In genomic region chr3:9703736-9704342, GRCh38 we compare ENCODE assay signal across 8 cellular contexts. TPM values are rescaled to one million over a fixed set of nuclear protein-coding genes. Genes with fewer than 3 reads are reported as not detected.
DNase-seq lines count a peak whose midpoint lies in the region; ATAC-seq and TF ChIP-seq lines count a peak whose summit lies in the region.

CPNE9 (plus strand) TSS chr3:9703833; CDS start chr3:9703997, 164 bp downstream.

- H3K27me3 Mint-ChIP-seq in nephron (ENCODE audit: low read depth): peaks cover 44% of the 10 kb centered on the region

- intact Hi-C loops in head of caudate nucleus (cut with DNase I): no loop called here

- peak within 1 kb of the TSS; percentile 50 for H3K9ac ChIP-seq in NT2/D1 (ENCODE audit: insufficient read length, low read depth)

- H3K4me3 Mint-ChIP-seq in nephron: peak within 1 kb of the TSS; percentile 39 to 70 (median 44)

- H3K9me3 Mint-ChIP-seq in nephron: peaks cover 3% of the 10 kb centered on the region

- H3K36me3 ChIP-seq in BE2C (no peaks in the 10 kb centered on the region), NT2/D1 (ENCODE audit: insufficient read depth, insufficient read length, low read length) (peaks cover 25% of the 10 kb centered on the region), esophagus (ENCODE audit: control insufficient read depth in 2 of 2, insufficient read depth in 2 of 2, low read length in 1 of 2) (peaks cover 0 to 8% of the 10 kb centered on the region in 2 donors)

- peaks cover 19% of the 10 kb centered on the region for H3K36me3 Mint-ChIP-seq in nephron (ENCODE audit: low read depth)

- no peaks in the 10 kb centered on the region for H3K9me3 ChIP-seq in BE2C
- H3K9me3 ChIP-seq in NT2/D1 (ENCODE audit: insufficient read depth, low read length): no peaks in the 10 kb centered on the region
- no peaks in the 10 kb centered on the region for H3K9me3 ChIP-seq in esophagus (ENCODE audit: control insufficient read depth in 2 of 2, insufficient read depth in 1 of 2, low read depth in 1 of 2, low read length in 1 of 2)

- ATAC-seq in HG02763 (IDR thresholded peaks at IDR 0.05; ENCODE audit: unreplicated experiment) (no peak), HG03354 (IDR thresholded peaks at IDR 0.05; ENCODE audit: poor library complexity, severe bottlenecking, unreplicated experiment) (no peak)

- 2 to 4% methylated on average over 34 to 56 of the region's 56 CpGs for WGBS in esophagus, 2 donors

- H3K4me1 ChIP-seq in BE2C: no peaks in the 10 kb centered on the region
- H3K4me1 ChIP-seq in NT2/D1 (ENCODE audit: insufficient read depth, insufficient read length): peaks cover 5% of the 10 kb centered on the region
- peaks cover 4 to 6% of the 10 kb centered on the region in 2 donors for H3K4me1 ChIP-seq in esophagus (ENCODE audit: control insufficient read depth in 2 of 2, insufficient read depth in 2 of 2, low read length in 1 of 2)

- H3K4me3 ChIP-seq in BE2C (ENCODE audit: low read depth, low read length) (peak within 1 kb of the TSS; percentile 57), NT2/D1 (ENCODE audit: insufficient read length, low read depth) (peak within 1 kb of the TSS; percentile 46), esophagus (ENCODE audit: low read depth in 1 of 2, low read length in 2 of 2) (peak within 1 kb of the TSS; percentile 23)

- H3K27ac Mint-ChIP-seq in nephron: no peak within 1 kb of the TSS

- H3K27me3 ChIP-seq in BE2C (no peaks in the 10 kb centered on the region), NT2/D1 (ENCODE audit: insufficient read depth, insufficient read length) (peaks cover 18% of the 10 kb centered on the region), esophagus (ENCODE audit: control insufficient read depth in 1 of 2, insufficient read depth in 2 of 2, low read length in 2 of 2) (no peaks in the 10 kb centered on the region)

- DNase-seq in BE2C (peak; percentile 44), NT2/D1 (ENCODE audit: low read depth, low spot score) (no peak), head of caudate nucleus (no peak), T-helper 2 cell (no peak)

- TF ChIP-seq CTCF in BE2C (IDR thresholded peaks at IDR 0.05; ENCODE audit: low read depth, low read length): no peak
- TF ChIP-seq CTCF in nephron (IDR thresholded peaks at IDR 0.05; ENCODE audit: unreplicated experiment in 3 of 3): no peak

- H3K27ac ChIP-seq in esophagus (ENCODE audit: low read depth in 2 of 2, low read length in 1 of 2): no peak within 1 kb of the TSS

- no peaks in the 10 kb centered on the region for H3K4me1 Mint-ChIP-seq in nephron

RNA-seq across cellular contexts. Expression of gene CPNE9, which starts in this region (rescaled TPM):
- polyA plus RNA-seq in BE2C (2012; ENCODE audit: insufficient read depth, insufficient read length, low read depth): 0.31 TPM
- polyA plus RNA-seq in esophagus: under 1 TPM in 1 of 2 donors, not detected in 1; 0.05 TPM
